Comparison of ENCODE assay signal across 1 cellular context in genomic region chr7:105664816-105665525, GRCh38.
TF ChIP-seq lines count a peak whose summit lies in the region.

No MANE protein-coding gene starts in this region.

TF ChIP-seq in K562, 482 proteins besides CTCF, POLR2A, EP300 and RAD21 (continued from another document):
- no peak for TF ChIP-seq UBTF (IDR thresholded peaks at IDR 0.05; ENCODE audit: borderline replicate concordance in 1 of 2, low read depth in 2 of 2, low read length in 2 of 2)
